In genomic region chr19:15962319-15962718, GRCh38 we compare ENCODE assay signal across 26 cellular contexts. TPM values are rescaled to one million over a fixed set of nuclear protein-coding genes. Genes with fewer than 3 reads are reported as not detected.
A peak's percentile ranks its signal among the peaks of the same experiment; 100 is the strongest.
DNase-seq lines count a peak whose midpoint lies in the region; ATAC-seq and TF ChIP-seq lines count a peak whose summit lies in the region.
"Had no signal": no experiment of that assay in that cellular context is flagged by ENCODE, and none has a peak within 500 bp of the region (broad histone marks: within the 10 kb centered on the region; RNA-seq: fewer than 3 reads in every experiment).

No MANE protein-coding gene starts in this region.

- H3K27me3 Mint-ChIP-seq in MCF 10A (ENCODE audit: insufficient read depth, unreplicated experiment), result peaks cover 10% of the 10 kb centered on the region

- H3K4me3 ChIP-seq in SK-N-SH (ENCODE audit: low read depth in 2 of 2, low read length in 1 of 2) (no peak overlapping the region), mammary epithelial cell (replicated peaks in 1 of 3; ENCODE audit: insufficient read depth in 1 of 3, low read depth in 2 of 3, low read length in 3 of 3) (no peak overlapping the region), NB4 (ENCODE audit: low read depth, low read length) (no peak overlapping the region), liver (ENCODE audit: low read depth in 1 of 3, low read length in 3 of 3) (no peak overlapping the region)

- no TSS peak for BruUV-seq in MCF 10A (replicated peaks; lab: Mats Ljungman, UMichigan)
- BruUV-seq in mammary epithelial cell (replicated peaks; lab: Mats Ljungman, UMichigan), result no TSS peak

- dilution Hi-C loops in mammary epithelial cell (cut with HindIII; ENCODE audit: low sequenced_read_pairs), result no loop called here

- H3K4me1 Mint-ChIP-seq in MCF 10A (ENCODE audit: insufficient read depth, unreplicated experiment), result no peaks in the 10 kb centered on the region
- H3K4me1 Mint-ChIP-seq: CD4-positive, CD25-positive, alpha-beta regulatory T cell had no signal

- no peaks in the 10 kb centered on the region for H3K9me2 ChIP-seq in SK-N-SH

- no peaks in the 10 kb centered on the region for H3F3A ChIP-seq in SK-N-SH (replicated peaks; ENCODE audit: insufficient read depth)

- 4% methylated on average over 5 of the region's 6 CpGs for WGBS in SK-N-SH (ENCODE audit: low lambda C conversion rate)
- WGBS in mammary epithelial cell (ENCODE audit: low coverage, missing lambda C conversion rate), result 78% methylated on average over 5 of the region's 6 CpGs
- 67% methylated on average over 6 of the region's 6 CpGs for WGBS in liver

- intact Hi-C loops in MCF 10A (cut with micrococcal nuclease), result no loop called here
- intact Hi-C loops in mammary epithelial cell (cut with micrococcal nuclease), result no loop called here

- DNase-seq in SK-N-SH (no peak), MCF 10A (ENCODE audit: unreplicated experiment) (peak; percentile 12), mammary epithelial cell (no peak), NB4 (ENCODE audit: low read depth) (peak; percentile 13), AML-193 (lab: John Stamatoyannopoulos, UW) (no peak)
- DNase-seq: BE2C; CD4-positive, CD25-positive, alpha-beta regulatory T cell; GF-D8; HFFc6; IMR-90; Kasumi-1; NCI-H1105 treated with DMSO at 0.1 percent for 48 hours; NCI-H1694; NCI-H2081 treated with DMSO at 0.1 percent for 48 hours; NK-92 treated with Interleukin-12 subunit alpha and Interleukin-12 subunit beta, amount 100 ng/mL, for 24 hours; Right ventricle myocardium superior had no signal

- peaks cover 13% of the 10 kb centered on the region for H3K9me3 Mint-ChIP-seq in MCF 10A (ENCODE audit: unreplicated experiment)

- in situ Hi-C loops in mammary epithelial cell (cut with MboI; ENCODE audit: low sequenced_read_pairs in 2 of 2), result no loop called here

- H3K27ac ChIP-seq in SK-N-SH (ENCODE audit: low read depth in 2 of 2, low read length in 1 of 2) (no peak overlapping the region), mammary epithelial cell (ENCODE audit: insufficient read depth, low read depth, low read length) (no peak overlapping the region), liver (ENCODE audit: low read depth in 1 of 2, low read length in 2 of 2) (no peak overlapping the region)
- H3K27ac ChIP-seq: 22Rv1 had no signal

- TF ChIP-seq RAD21 in SK-N-SH (IDR thresholded peaks at IDR 0.05; ENCODE audit: low read length) (no peak), liver (IDR thresholded peaks at IDR 0.05) (no peak)

- H3K36me3 Mint-ChIP-seq in MCF 10A (ENCODE audit: insufficient read depth, unreplicated experiment), result no peaks in the 10 kb centered on the region
- H3K36me3 Mint-ChIP-seq: CD4-positive, CD25-positive, alpha-beta regulatory T cell had no signal

- H3K27ac Mint-ChIP-seq in MCF 10A (ENCODE audit: low read depth, unreplicated experiment), result no peak overlapping the region
- H3K27ac Mint-ChIP-seq: CD4-positive, CD25-positive, alpha-beta regulatory T cell; HFFc6 had no signal

- H3K9me3 ChIP-seq in SK-N-SH (no peaks in the 10 kb centered on the region), mammary epithelial cell (replicated peaks; ENCODE audit: insufficient read depth, low read length) (no peaks in the 10 kb centered on the region), liver (ENCODE audit: control insufficient read depth in 4 of 4, low read length in 3 of 4) (no peaks in the 10 kb centered on the region)
- H3K9me3 ChIP-seq: BE2C, Caco-2 had no signal

- no peak for TF ChIP-seq CTCF in SK-N-SH (IDR thresholded peaks at IDR 0.05)
- TF ChIP-seq CTCF in MCF 10A (IDR thresholded peaks at IDR 0.05; ENCODE audit: unreplicated experiment), result no peak
- TF ChIP-seq CTCF in mammary epithelial cell (conservative IDR thresholded peaks at IDR 0.05 in 1 of 2, IDR thresholded peaks at IDR 0.05 in 1 of 2; ENCODE audit: extremely low read depth in 1 of 2, insufficient read depth in 1 of 2, low read depth in 1 of 2, low read length in 2 of 2), result no peak
- TF ChIP-seq CTCF in NB4 (IDR thresholded peaks at IDR 0.05; ENCODE audit: low read depth, low read length), result no peak
- TF ChIP-seq CTCF in liver (IDR thresholded peaks at IDR 0.05; ENCODE audit: low read depth, low read length, missing input control), result no peak

- no peak for TF ChIP-seq EP300 in SK-N-SH (IDR thresholded peaks at IDR 0.05; ENCODE audit: borderline replicate concordance in 1 of 2, low read depth in 1 of 2, low read length in 1 of 2)

- H3K9ac ChIP-seq in SK-N-SH, result no peak overlapping the region
- H3K9ac ChIP-seq in mammary epithelial cell (ENCODE audit: insufficient read depth, low read length), result no peak overlapping the region
- no peak overlapping the region for H3K9ac ChIP-seq in liver (ENCODE audit: low read depth in 1 of 2, low read length in 2 of 2)

- H3K4me1 ChIP-seq in SK-N-SH (ENCODE audit: control insufficient read depth in 1 of 2, insufficient read depth in 2 of 2, low read depth in 1 of 2, low read length in 1 of 2) (no peaks in the 10 kb centered on the region), mammary epithelial cell (ENCODE audit: insufficient read depth, low read length) (no peaks in the 10 kb centered on the region), liver (ENCODE audit: control insufficient read depth in 4 of 4, insufficient read depth in 4 of 4, low read length in 3 of 4) (no peaks in the 10 kb centered on the region)
- H3K4me1 ChIP-seq: BE2C, Caco-2 had no signal

- H3K4me3 Mint-ChIP-seq in MCF 10A (ENCODE audit: unreplicated experiment), result no peak overlapping the region
- H3K4me3 Mint-ChIP-seq: CD4-positive, CD25-positive, alpha-beta regulatory T cell; HFFc6 had no signal

- no peaks in the 10 kb centered on the region; the same call in 1 of the 2 replicates for H3K27me3 ChIP-seq in SK-N-SH (ENCODE audit: insufficient read depth)
- no peaks in the 10 kb centered on the region for H3K27me3 ChIP-seq in mammary epithelial cell (ENCODE audit: insufficient read depth, low read length)
- H3K27me3 ChIP-seq in liver (ENCODE audit: control insufficient read depth in 4 of 4, insufficient read depth in 4 of 4, low read length in 3 of 4), result no peaks in the 10 kb centered on the region
- H3K27me3 ChIP-seq: BE2C had no signal

- POLR2A ChIA-PET in SK-N-SH (lab: Yijun Ruan, JAX) (no interaction called here), MCF 10A (lab: Yijun Ruan, JAX) (no interaction called here)

- H2AFZ ChIP-seq in SK-N-SH (ENCODE audit: low read depth), result no peak overlapping the region
- H2AFZ ChIP-seq in mammary epithelial cell (ENCODE audit: low read depth, low read length), result no peak overlapping the region

- H3K36me3 ChIP-seq in SK-N-SH (replicated peaks in 1 of 2; ENCODE audit: control insufficient read depth in 1 of 2, insufficient read depth in 2 of 2, low read length in 1 of 2) (no peaks in the 10 kb centered on the region), mammary epithelial cell (ENCODE audit: insufficient read depth, low read length) (no peaks in the 10 kb centered on the region), liver (ENCODE audit: control insufficient read depth in 4 of 4, insufficient read depth in 3 of 4, low read depth in 1 of 4, low read length in 3 of 4) (no peaks in the 10 kb centered on the region)
- H3K36me3 ChIP-seq: BE2C had no signal

- H4K20me1 ChIP-seq in SK-N-SH (ENCODE audit: insufficient read depth), result no peaks in the 10 kb centered on the region
- H4K20me1 ChIP-seq in mammary epithelial cell (ENCODE audit: insufficient read depth, low read length), result no peaks in the 10 kb centered on the region

- CTCF ChIA-PET in SK-N-SH (lab: Yijun Ruan, JAX) (no interaction called here), MCF 10A (lab: Yijun Ruan, JAX) (no interaction called here), mammary epithelial cell (lab: Charles Lee; ENCODE audit: low non-redundant PET) (no interaction called here)

- H3K4me2 ChIP-seq in SK-N-SH (no peak overlapping the region), mammary epithelial cell (ENCODE audit: insufficient read depth, low read depth, low read length) (no peak overlapping the region)

- no peaks in the 10 kb centered on the region for H3K79me2 ChIP-seq in SK-N-SH (ENCODE audit: insufficient read depth)
- H3K79me2 ChIP-seq in mammary epithelial cell (ENCODE audit: insufficient read depth, low read length), result no peaks in the 10 kb centered on the region

- TF ChIP-seq POLR2A in NB4 (IDR thresholded peaks at IDR 0.05; ENCODE audit: extremely low read depth, insufficient read length), result no peak

- no peak for ATAC-seq in SK-N-SH treated with all-trans-retinoic acid at 6 μM for 48 hours
- ATAC-seq in GM18873 (IDR thresholded peaks at IDR 0.05; ENCODE audit: low FRiP score, unreplicated experiment), result no peak

TF ChIP-seq in SK-N-SH, 30 proteins besides CTCF, POLR2A, EP300 and RAD21 (continues in another document):
- TF ChIP-seq TAF1 (IDR thresholded peaks at IDR 0.05; ENCODE audit: borderline replicate concordance, low read depth, low read length), result no peak

TF ChIP-seq in SK-N-SH treated with all-trans-retinoic acid at 6 μM for 48 hours, 23 proteins besides CTCF, POLR2A, EP300 and RAD21 (continues in another document):
- no peak for TF ChIP-seq ISL1 (CRISPR knock-in tag; IDR thresholded peaks at IDR 0.05)
- no peak for TF ChIP-seq TCF4 (CRISPR knock-in tag; IDR thresholded peaks at IDR 0.05; ENCODE audit: borderline replicate concordance)
- no peak for TF ChIP-seq TOX (CRISPR knock-in tag; IDR thresholded peaks at IDR 0.05; ENCODE audit: borderline replicate concordance)

RNA-seq across cellular contexts. Expression of gene OR10H4, which starts 13.5 kb away (rescaled TPM):
- polyA plus RNA-seq in SK-N-SH (2012; rRNA removed), result not detected in 2 replicates
- not detected in 2 replicates for polyA plus RNA-seq in SK-N-SH (2012; cell fraction: cytosol; rRNA removed)
- not detected in 2 replicates for polyA plus RNA-seq in SK-N-SH (2012; cell fraction: nucleus; rRNA removed)
- total RNA-seq in MCF 10A (2022), result not detected in 2 replicates
- not detected for total RNA-seq in mammary epithelial cell
- polyA plus RNA-seq in mammary epithelial cell, result not detected
- not detected for polyA minus RNA-seq in mammary epithelial cell
- total RNA-seq in liver, result not detected
- polyA plus RNA-seq in liver, result not detected
- total RNA-seq: Caco-2; CD4-positive, CD25-positive, alpha-beta regulatory T cell; Daoy; H4; HFFc6; HT1080; IMR-90; NCI-H460; Right ventricle myocardium superior had no signal
- polyA plus RNA-seq: AG04450; CD4-positive, CD25-positive, alpha-beta regulatory T cell; IMR-90 had no signal

RNA-seq across cellular contexts. Expression of gene CYP4F11, which starts 28.0 kb away (rescaled TPM):
- 0.23 and 0.31 TPM in 2 replicates for polyA plus RNA-seq in SK-N-SH (2012; rRNA removed)
- 0.14 and 0.17 TPM in 2 replicates for polyA plus RNA-seq in SK-N-SH (2012; cell fraction: cytosol; rRNA removed)
- 0.69 and 0.96 TPM in 2 replicates for polyA plus RNA-seq in SK-N-SH (2012; cell fraction: nucleus; rRNA removed)
- total RNA-seq in MCF 10A (2022), result 8.1 and 10.5 TPM in 2 replicates
- 10 to 100 TPM in 1 of 2 donors, 1 to 10 TPM in 1; 9.2 to 25.6 TPM for total RNA-seq in mammary epithelial cell
- 9.1 TPM for polyA plus RNA-seq in mammary epithelial cell
- 7.6 TPM for polyA minus RNA-seq in mammary epithelial cell
- total RNA-seq in liver, result 10 to 100 TPM in 1 of 2 donors, 1 to 10 TPM in 1; 2.1 to 77.4 TPM
- 10 to 100 TPM; 14.3 to 50.4 TPM for polyA plus RNA-seq in liver
- total RNA-seq: Caco-2; CD4-positive, CD25-positive, alpha-beta regulatory T cell; HFFc6; IMR-90 had no signal
- polyA plus RNA-seq: CD4-positive, CD25-positive, alpha-beta regulatory T cell; IMR-90 had no signal

Comparison
In these comparisons a context has a peak if more than half of its experiments do, and no peak if none do; other contexts are left out.
1. DNase-seq: peak in MCF 10A (single experiment) and NB4 (single experiment); none in SK-N-SH (single experiment), mammary epithelial cell (single experiment) and AML-193 (0 of 2).